ENCODE assay signal across 16 cellular contexts in genomic region chrX:44157858-44158257, GRCh38.
DNase-seq lines count a peak whose midpoint lies in the region; TF ChIP-seq lines count a peak whose summit lies in the region.
"Had no signal": no experiment of that assay in that cellular context is flagged by ENCODE, and none has a peak within 500 bp of the region (broad histone marks: within the 10 kb centered on the region; RNA-seq: fewer than 3 reads in every experiment).

No MANE protein-coding gene starts in this region.

- H3K27me3 Mint-ChIP-seq in endothelial cell (ENCODE audit: unreplicated experiment): no peaks in the 10 kb centered on the region

- H3K27ac Mint-ChIP-seq in endothelial cell (ENCODE audit: unreplicated experiment): peak overlapping the region; percentile 39
- H3K27ac Mint-ChIP-seq: CD8-positive, alpha-beta T cell had no signal

- H3K4me1 Mint-ChIP-seq in endothelial cell (ENCODE audit: unreplicated experiment): no peaks in the 10 kb centered on the region

- TF ChIP-seq CTCF in endothelial cell (IDR thresholded peaks at IDR 0.05; ENCODE audit: unreplicated experiment) (no peak), foreskin fibroblast (IDR thresholded peaks at IDR 0.05; ENCODE audit: low read depth, low read length) (no peak)

- no peak overlapping the region for H3K4me3 Mint-ChIP-seq in endothelial cell (ENCODE audit: unreplicated experiment)
- H3K4me3 Mint-ChIP-seq: CD8-positive, alpha-beta T cell had no signal

- H3K36me3 Mint-ChIP-seq in endothelial cell (ENCODE audit: low read depth, unreplicated experiment): no peaks in the 10 kb centered on the region
- H3K36me3 Mint-ChIP-seq: CD8-positive, alpha-beta T cell had no signal

- no peak overlapping the region for H3K27ac ChIP-seq in caudate nucleus (ENCODE audit: low read depth, low read length)

- DNase-seq in A172 (ENCODE audit: low spot score) (peak; percentile 2), HT1080 (ENCODE audit: low read depth) (peak; percentile 1), endothelial cell (ENCODE audit: low spot score) (no peak), myocyte (ENCODE audit: low read depth) (peak; percentile 30), foreskin fibroblast (no peak), SKM-1 treated with dmso at 0.1 percent for 144 hours (lab: John Stamatoyannopoulos, UW; ENCODE audit: unreplicated experiment) (no peak), caudate nucleus (lab: John Stamatoyannopoulos, UW) (no peak)
- no peak for DNase-seq in effector CD4-positive, alpha-beta T cell
- DNase-seq: BE2C; CD8-positive, alpha-beta T cell; GF-D8; NCI-H1417; NCI-H2029; NCI-H2171 treated with DMSO at 0.1 percent for 48 hours; NCI-H524; NK-92 treated with Interleukin-12 subunit alpha and Interleukin-12 subunit beta, amount 100 ng/mL, for 24 hours had no signal

- no peak overlapping the region for H3K4me3 ChIP-seq in foreskin fibroblast (ENCODE audit: low read depth in 1 of 2, low read length in 2 of 2)

- no peaks in the 10 kb centered on the region for H3K9me3 Mint-ChIP-seq in endothelial cell (ENCODE audit: unreplicated experiment)
- H3K9me3 Mint-ChIP-seq: CD8-positive, alpha-beta T cell had no signal

Comparison
In these comparisons a context has a peak if more than half of its experiments do, and no peak if none do; other contexts are left out.
1. DNase-seq: peak in A172 (single experiment), HT1080 (single experiment) and myocyte (single experiment); none in endothelial cell (single experiment), foreskin fibroblast (0 of 2), effector CD4-positive, alpha-beta T cell (single experiment), SKM-1 treated with dmso at 0.1 percent for 144 hours (single experiment) and caudate nucleus (0 of 61).